ENCODE assay signal across 21 cellular contexts in the genomic region with DNA sequence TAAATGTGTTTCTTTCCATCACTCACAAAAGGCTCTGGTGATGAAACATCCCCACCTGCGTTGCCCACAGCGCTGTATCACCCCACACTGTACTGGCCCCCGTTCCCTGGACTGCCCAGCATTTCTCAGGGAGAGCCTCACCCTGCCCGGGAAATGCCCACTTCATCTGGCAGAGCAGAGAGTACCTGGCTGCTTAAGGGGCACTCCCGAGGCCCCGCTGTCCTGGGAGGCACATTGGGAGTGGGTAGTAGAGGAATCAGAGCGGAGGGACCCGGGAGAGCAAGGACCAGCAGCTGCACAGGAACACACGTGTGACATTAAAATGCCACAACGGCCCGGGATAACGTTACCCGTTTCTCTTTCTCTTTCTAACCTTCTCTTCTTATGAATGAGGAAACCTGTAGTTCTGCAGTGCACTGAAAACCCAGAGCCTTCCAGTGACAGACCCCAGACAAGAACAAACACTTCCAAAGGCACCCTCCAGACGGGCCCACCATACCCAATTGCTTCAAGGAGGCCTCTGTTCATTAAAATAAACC.
DNase-seq lines count a peak whose midpoint lies in the region; TF ChIP-seq lines count a peak whose summit lies in the region.
"Had no signal": no experiment of that assay in that cellular context is flagged by ENCODE, and none has a peak within 500 bp of the region (broad histone marks: within the 10 kb centered on the region; RNA-seq: fewer than 3 reads in every experiment).

No MANE protein-coding gene starts in this region.

- peaks cover 29 to 89% (median 58%) of the 10 kb centered on the region in 4 donors for H3K4me1 ChIP-seq in stomach

- no peak overlapping the region for H3K4me3 ChIP-seq in stomach
- H3K4me3 ChIP-seq: heart right ventricle, lower lobe of right lung had no signal

- peak; percentile 52 for DNase-seq in activated effector memory CD4-positive, alpha-beta T cell treated with anti-CD3 and anti-CD28 coated beads, Interleukin-2, amount 50 U/mL, for 16 hours
- DNase-seq in activated effector memory CD4-positive, alpha-beta T cell treated with Interleukin-2 at 50 U/mL for 16 hours, result no peak
- peak; percentile 41 for DNase-seq in left kidney (ENCODE audit: low read depth, low spot score)
- no peak for DNase-seq in stomach
- no peak for DNase-seq in C1 segment of cervical spinal cord (lab: John Stamatoyannopoulos, UW)
- no peak for DNase-seq in germinal center (ENCODE audit: low spot score)
- DNase-seq in activated naive CD4-positive, alpha-beta T cell (lab: John Stamatoyannopoulos, UW), result no peak
- DNase-seq: amygdala; CD4-positive, alpha-beta T cell; effector memory CD4-positive, alpha-beta T cell; heart right ventricle; Karpas-422; lower lobe of right lung; naive thymus-derived CD4-positive, alpha-beta T cell; NCI-H1092 treated with DMSO at 0.1 percent for 48 hours; NCI-H2081 treated with DMSO at 0.1 percent for 48 hours; NCI-H510A treated with DMSO at 0.1 percent for 48 hours; OCI-M1; T-helper 17 cell had no signal

- WGBS in stomach, 5 donors, result 51 to 72% (median 70%) methylated on average over 14 of the region's 14 CpGs

- TF ChIP-seq EP300 in stomach (IDR thresholded peaks at IDR 0.05), result no peak

- no peaks in the 10 kb centered on the region for H3K27me3 ChIP-seq in stomach

- intact Hi-C loops in stomach (cut with DNase I; ENCODE audit: low total_unique reads), result no loop called here

- H3K36me3 ChIP-seq in KOPT-K1 (ENCODE audit: insufficient read depth, low read length) (no peaks in the 10 kb centered on the region), stomach (no peaks in the 10 kb centered on the region)
- H3K36me3 ChIP-seq: heart right ventricle, lower lobe of right lung had no signal

- H3K9me3 ChIP-seq in KOPT-K1 (ENCODE audit: insufficient read depth, low read length, poor library complexity, severe bottlenecking) (no peaks in the 10 kb centered on the region), stomach (no peaks in the 10 kb centered on the region)
- H3K9me3 ChIP-seq: heart right ventricle, lower lobe of right lung had no signal

- no peak for TF ChIP-seq CTCF in stomach (IDR thresholded peaks at IDR 0.05)

- H3K27ac ChIP-seq in KOPT-K1 (ENCODE audit: low read depth, low read length, poor library complexity, severe bottlenecking) (peak overlapping the region; percentile 19), stomach (peak overlapping the region in 3 of 5 donors; percentile 56 to 87 (median 76))
- H3K27ac ChIP-seq: heart right ventricle, lower lobe of right lung, parathyroid adenoma had no signal

- TF ChIP-seq POLR2A in stomach (IDR thresholded peaks at IDR 0.05), result no peak

Comparison
In these comparisons a context has a peak if more than half of its experiments do, and no peak if none do; other contexts are left out.
1. DNase-seq: peak in activated effector memory CD4-positive, alpha-beta T cell treated with anti-CD3 and anti-CD28 coated beads, Interleukin-2, amount 50 U/mL, for 16 hours (single experiment) and left kidney (single experiment); none in activated effector memory CD4-positive, alpha-beta T cell treated with Interleukin-2 at 50 U/mL for 16 hours (single experiment), stomach (single experiment), C1 segment of cervical spinal cord (0 of 14), germinal center (single experiment) and activated naive CD4-positive, alpha-beta T cell (0 of 4).